ENCODE assay signal across 9 cellular contexts in the genomic region with DNA sequence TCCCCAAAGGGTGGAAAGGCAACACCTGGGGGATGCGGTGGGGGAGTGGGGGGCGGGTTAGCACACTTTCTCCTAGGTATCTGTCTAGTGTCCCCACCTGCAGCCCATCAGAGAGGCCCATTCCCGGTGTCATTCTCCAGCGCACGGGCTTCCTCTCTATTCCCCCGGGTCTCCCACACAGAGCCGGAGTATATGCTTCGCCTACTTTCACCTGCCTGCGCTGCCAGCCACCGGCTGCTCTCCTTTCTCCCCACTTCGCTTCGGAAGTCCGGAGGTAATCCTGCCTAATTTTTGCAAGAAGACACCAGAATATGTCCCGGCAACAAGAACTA. TPM values are rescaled to one million over a fixed set of nuclear protein-coding genes. Genes with fewer than 3 reads are reported as not detected.
A peak's percentile ranks its signal among the peaks of the same experiment; 100 is the strongest.
DNase-seq lines count a peak whose midpoint lies in the region; ATAC-seq, FAIRE-seq and TF ChIP-seq lines count a peak whose summit lies in the region.
"Had no signal": no experiment of that assay in that cellular context is flagged by ENCODE, and none has a peak within 500 bp of the region (broad histone marks: within the 10 kb centered on the region; RNA-seq: fewer than 3 reads in every experiment).

No MANE protein-coding gene starts in this region.

- H3K4me1 ChIP-seq in A549: peaks cover 7% of the 10 kb centered on the region; the same call in 1 of the 3 replicates
- H3K4me1 ChIP-seq in NT2/D1 (ENCODE audit: insufficient read depth, insufficient read length): peaks cover 5% of the 10 kb centered on the region
- H3K4me1 ChIP-seq in iPS-20b (ENCODE audit: insufficient read depth, low read length): peaks cover 4% of the 10 kb centered on the region; the same call in 1 of the 2 replicates

- H3K4me2 ChIP-seq in A549: peak overlapping the region; percentile 95

- DNase-seq in A549 (ENCODE audit: low read depth in 1 of 2, low spot score in 1 of 2): no peak
- no peak for DNase-seq in NT2/D1 (ENCODE audit: low read depth, low spot score)
- no peak for DNase-seq in activated CD8-positive, alpha-beta memory T cell treated with anti-CD3 and anti-CD28 coated beads, Interleukin-2, amount 50 U/mL, for 4 hours
- no peak for DNase-seq in NK-92 (lab: John Stamatoyannopoulos, UW; ENCODE audit: unreplicated experiment)
- no peak for DNase-seq in erythroblast (lab: John Stamatoyannopoulos, UW)
- DNase-seq in Kasumi-1 (lab: John Stamatoyannopoulos, UW): no peak

- H3K9me3 ChIP-seq in A549 (no peaks in the 10 kb centered on the region), NT2/D1 (ENCODE audit: insufficient read depth, low read length) (no peaks in the 10 kb centered on the region), iPS-20b (ENCODE audit: insufficient read depth, low read depth, low read length) (no peaks in the 10 kb centered on the region)

- TF ChIP-seq RAD21 in A549 (conservative IDR thresholded peaks at IDR 0.05 in 1 of 2, IDR thresholded peaks at IDR 0.05 in 1 of 2): no peak

- H3K4me3 ChIP-seq in A549 (peak overlapping the region; percentile 68), NT2/D1 (ENCODE audit: insufficient read length, low read depth) (peak overlapping the region; percentile 75), iPS-20b (ENCODE audit: low read length) (peak overlapping the region; percentile 85)

- POLR2A ChIA-PET in A549 (lab: Yijun Ruan, JAX): no interaction called here

- no peak overlapping the region for H3K27ac ChIP-seq in A549
- H3K27ac ChIP-seq in iPS-20b (ENCODE audit: low read length): no peak overlapping the region

- H3K9ac ChIP-seq in NT2/D1 (ENCODE audit: insufficient read length, low read depth) (peak overlapping the region; percentile 39), iPS-20b (ENCODE audit: low read depth, low read length) (peak overlapping the region; percentile 59; the same call in 1 of the 2 replicates)

- H3K36me3 ChIP-seq in NT2/D1 (ENCODE audit: insufficient read depth, insufficient read length, low read length) (no peaks in the 10 kb centered on the region), iPS-20b (ENCODE audit: insufficient read depth, low read depth, low read length) (no peaks in the 10 kb centered on the region)

- no peak for FAIRE-seq in A549 (lab: Jason Lieb, UNC)
- FAIRE-seq: GM12892 had no signal

- H3K27me3 ChIP-seq in NT2/D1 (ENCODE audit: insufficient read depth, insufficient read length) (peaks cover 38% of the 10 kb centered on the region), iPS-20b (ENCODE audit: insufficient read depth, low read length) (peaks cover 36% of the 10 kb centered on the region)

- 50% methylated on average over 14 of the region's 14 CpGs for WGBS in A549 (ENCODE audit: missing lambda C conversion rate)

- CTCF ChIA-PET in A549 (lab: Yijun Ruan, JAX): no interaction called here

- no peak for TF ChIP-seq EP300 in A549 (IDR thresholded peaks at IDR 0.05)

- TF ChIP-seq CTCF in A549 (IDR thresholded peaks at IDR 0.05): no peak

- ATAC-seq in A549 (peak in 1 of 2 experiments; percentile 16; a peak in 3 of 6 replicates), GM18868 (IDR thresholded peaks at IDR 0.05; ENCODE audit: unreplicated experiment) (peak; percentile 9)

- TF ChIP-seq POLR2A in A549 (IDR thresholded peaks at IDR 0.05; ENCODE audit: low read length): no peak
- TF ChIP-seq POLR2A in erythroblast (IDR thresholded peaks at IDR 0.05; ENCODE audit: low read length): no peak

TF ChIP-seq in A549, 52 proteins besides CTCF, POLR2A, EP300 and RAD21:
- TF ChIP-seq RCOR1 (IDR thresholded peaks at IDR 0.05; ENCODE audit: low read depth, low read length) (no peak), TP53 (CRISPR knock-in tag; IDR thresholded peaks at IDR 0.05) (no peak), ZC3H11A (IDR thresholded peaks at IDR 0.05) (no peak), TFCP2L1 (CRISPR knock-in tag; IDR thresholded peaks at IDR 0.05) (no peak), ZSCAN20 (CRISPR knock-in tag; IDR thresholded peaks at IDR 0.05) (no peak), CHD2 (IDR thresholded peaks at IDR 0.05; ENCODE audit: low read length, partially characterized antibody) (no peak)
TF ChIP-seq in A549: peak in this region for 0.

RNA-seq across cellular contexts. Expression of a gene that starts 0.9 kb away (rescaled TPM):
- 0.07 and 0.08 TPM in 2 replicates for polyA plus RNA-seq in A549 (2011; rRNA removed)
- polyA plus RNA-seq in A549 (2012; cell fraction: cytosol; rRNA removed): not detected in 2 replicates
- 0.01 TPM in 1 of 2 replicates, not detected in the other for polyA plus RNA-seq in A549 (2012; cell fraction: nucleus; rRNA removed)
- polyA plus RNA-seq in A549 (2017; fragmentation: RNase III; extraction: RNeasy Plus Mini Kit Qiagen cat#74134 plus additional on column Dnase treatment): not detected in 3 replicates
- polyA minus RNA-seq in A549 (2011; rRNA and poly(A)+ RNA removed): not detected in 2 replicates
